Comparison of ENCODE assay signal across 8 cellular contexts in genomic region chr2:55052087-55053061, GRCh38. TPM values are rescaled to one million over a fixed set of nuclear protein-coding genes. Genes with fewer than 3 reads are reported as not detected.
DNase-seq lines count a peak whose midpoint lies in the region; ATAC-seq, FAIRE-seq and TF ChIP-seq lines count a peak whose summit lies in the region.

No MANE protein-coding gene starts in this region.

- TF ChIP-seq POLR2A in HepG2 (IDR thresholded peaks at IDR 0.05; ENCODE audit: insufficient read depth in 1 of 2, low read depth in 2 of 2, low read length in 2 of 2) = no peak
- TF ChIP-seq POLR2A in right lobe of liver (IDR thresholded peaks at IDR 0.05) = no peak

- H3K27me3 ChIP-seq in HepG2 (ENCODE audit: control insufficient read depth in 1 of 2, insufficient read depth in 2 of 2, low read length in 2 of 2) = no peaks in the 10 kb centered on the region; a peak in 1 of 5 replicates
- H3K27me3 ChIP-seq in right lobe of liver = no peaks in the 10 kb centered on the region
- no peaks in the 10 kb centered on the region for H3K27me3 ChIP-seq in iPS-20b (ENCODE audit: insufficient read depth, low read length)

- TF ChIP-seq RAD21 in HepG2 (CRISPR knock-in tag; IDR thresholded peaks at IDR 0.05) = no peak

- H3K4me1 Mint-ChIP-seq in T-cell = peaks cover 45 to 58% (median 45%) of the 10 kb centered on the region in 3 donors

- H3K36me3 Mint-ChIP-seq in T-cell = no peaks in the 10 kb centered on the region

- TF ChIP-seq CTCF in HepG2 (CRISPR knock-in tag; IDR thresholded peaks at IDR 0.05) (no peak), right lobe of liver (IDR thresholded peaks at IDR 0.05) (no peak)

- ATAC-seq in HepG2 (no peak), right lobe of liver (no peak), T-cell (replicated peaks in 1 of 4) (no peak), GM21423 (IDR thresholded peaks at IDR 0.05; ENCODE audit: unreplicated experiment) (no peak), GM19467 (IDR thresholded peaks at IDR 0.05; ENCODE audit: unreplicated experiment) (no peak)

- H4K20me1 ChIP-seq in HepG2 (ENCODE audit: insufficient read depth, low read length) = peaks cover 8% of the 10 kb centered on the region

- H3K9me3 Mint-ChIP-seq in T-cell = no peaks in the 10 kb centered on the region

- no peak overlapping the region for H3K27ac ChIP-seq in HepG2 (ENCODE audit: extremely low read length, insufficient read depth, low read length)
- H3K27ac ChIP-seq in right lobe of liver = no peak overlapping the region
- no peak overlapping the region for H3K27ac ChIP-seq in iPS-20b (ENCODE audit: low read length)

- H3K9ac ChIP-seq in HepG2 (ENCODE audit: insufficient read depth, low read depth, low read length) (no peak overlapping the region), iPS-20b (ENCODE audit: low read depth, low read length) (no peak overlapping the region)

- intact Hi-C loops in HepG2 (cut with micrococcal nuclease; ENCODE audit: unreplicated experiment) (loop anchor here (10.0 kb wide), 1 partner anchor 182 kb away; the partner anchor contains the start of genes CLHC1 and RPS27A), right lobe of liver (cut with DNase I) (no loop called here)

- H3K36me3 ChIP-seq in HepG2 (replicated peaks in 1 of 2; ENCODE audit: control insufficient read depth in 1 of 2, insufficient read depth in 2 of 2, low read length in 2 of 2) = no peaks in the 10 kb centered on the region
- no peaks in the 10 kb centered on the region for H3K36me3 ChIP-seq in right lobe of liver
- peaks cover 7% of the 10 kb centered on the region; the same call in 1 of the 2 replicates for H3K36me3 ChIP-seq in iPS-20b (ENCODE audit: insufficient read depth, low read depth, low read length)

- H3K79me2 ChIP-seq in HepG2 (ENCODE audit: insufficient read depth, low read length) = peaks cover 24% of the 10 kb centered on the region

- H3K27me3 Mint-ChIP-seq in T-cell = no peaks in the 10 kb centered on the region

- BruUV-seq in HepG2 (replicated peaks; lab: Mats Ljungman, UMichigan) = no TSS peak

- H3K4me3 ChIP-seq in HepG2 (replicated peaks in 1 of 3; ENCODE audit: insufficient read depth in 1 of 3, low read depth in 2 of 3, low read length in 3 of 3) = peak overlapping the region in 1 of 3 experiments; percentile 97; a peak in 2 of 6 replicates
- H3K4me3 ChIP-seq in right lobe of liver = no peak overlapping the region
- peak overlapping the region; percentile 69; the same call in 1 of the 2 replicates for H3K4me3 ChIP-seq in iPS-20b (ENCODE audit: low read length)

- POLR2A ChIA-PET in HepG2 (lab: Yijun Ruan, JAX) = interaction anchor here (0.9 to 2.6 kb wide), 3 partner anchors 40 to 180 kb away, joined by 3 to 16 read pairs (median 8); partner anchors contain the start of genes CLHC1 and RPS27A
- POLR2A ChIA-PET in T-cell (lab: Charles Lee) = interaction anchor here (0.6 to 1.0 kb wide), 3 partner anchors 19 to 82 kb away, joined by 3 to 4 read pairs (median 3); no protein-coding TSS in a partner anchor

- in situ Hi-C loops in HepG2 (cut with HindIII; ENCODE audit: extremely low pct_ligation_motif_present, low pct_unique_long_range_greater_than_20kb) = no loop called here

- WGBS in HepG2 (ENCODE audit: low lambda C conversion rate) = 82% methylated on average over 7 of the region's 7 CpGs
- WGBS in right lobe of liver (ENCODE audit: insufficient coverage, low coverage, low lambda C conversion rate, missing lambda C conversion rate) = 40% methylated on average over 7 of the region's 7 CpGs

- peak overlapping the region; percentile 85 to 88 for H3K27ac Mint-ChIP-seq in T-cell

- no peak for FAIRE-seq in HepG2 (lab: Jason Lieb, UNC)

- no peak for TF ChIP-seq EP300 in HepG2 (IDR thresholded peaks at IDR 0.05; ENCODE audit: low read depth in 2 of 2, low read length in 2 of 2)
- no peak for TF ChIP-seq EP300 in HepG2 (CRISPR knock-in tag; IDR thresholded peaks at IDR 0.05; ENCODE audit: borderline replicate concordance)

- H2AFZ ChIP-seq in HepG2 (ENCODE audit: low read length) = no peak overlapping the region

- H3K9me3 ChIP-seq in HepG2 (ENCODE audit: low read length) (no peaks in the 10 kb centered on the region), right lobe of liver (no peaks in the 10 kb centered on the region), iPS-20b (ENCODE audit: insufficient read depth, low read depth, low read length) (no peaks in the 10 kb centered on the region)

- peak overlapping the region; percentile 17 to 89 (median 18) for H3K4me3 Mint-ChIP-seq in T-cell

- DNase-seq in HepG2 (ENCODE audit: low spot score) (no peak), right lobe of liver (no peak), T-cell (no peak), NCI-H2029 (lab: John Stamatoyannopoulos, UW) (no peak)
- DNase-seq in stimulated activated CD4-positive, alpha-beta T cell treated with anti-CD3 and anti-CD28 coated beads, Interleukin-2, amount 100 ng/mL, for 24 hours = no peak

- peak overlapping the region; percentile 88; the same call in 1 of the 2 replicates for H3K4me2 ChIP-seq in HepG2 (ENCODE audit: low read depth, low read length)

- H3K4me1 ChIP-seq in HepG2 (ENCODE audit: insufficient read depth, low read length) (peaks cover 21% of the 10 kb centered on the region), right lobe of liver (peaks cover 0 to 10% (median 0%) of the 10 kb centered on the region in 4 donors), iPS-20b (ENCODE audit: insufficient read depth, low read length) (peaks cover 20% of the 10 kb centered on the region)

- CTCF ChIA-PET in HepG2 (lab: Yijun Ruan, JAX; ENCODE audit: low intra/inter-chr PET ratio, low total read pairs) = no interaction called here
- CTCF ChIA-PET in T-cell (lab: Charles Lee) = interaction anchor here in 1 of 2 donors (1.7 kb wide), 1 partner anchor 18 kb away, joined by 7 read pairs; no protein-coding TSS in a partner anchor

TF ChIP-seq in HepG2, 621 proteins besides CTCF, POLR2A, EP300 and RAD21 (continues in another document):
- TF ChIP-seq GABPA (IDR thresholded peaks at IDR 0.05; ENCODE audit: low read depth, low read length) = no peak
- peak; percentile 23; the same call in 1 of the 2 replicates for TF ChIP-seq GABPA (CRISPR knock-in tag; IDR thresholded peaks at IDR 0.05; ENCODE audit: low read depth)
- TF ChIP-seq HNRNPK (IDR thresholded peaks at IDR 0.05; ENCODE audit: low read depth, low read length, poor library complexity, severe bottlenecking) = peak; percentile 44
- TF ChIP-seq ZNF614 (CRISPR knock-in tag; IDR thresholded peaks at IDR 0.05; ENCODE audit: borderline replicate concordance) = no peak
- TF ChIP-seq MTF1 (CRISPR knock-in tag; IDR thresholded peaks at IDR 0.05) = no peak
- no peak for TF ChIP-seq ZNF616 (CRISPR knock-in tag; IDR thresholded peaks at IDR 0.05; ENCODE audit: low read depth)
- 0 out of 2 replicates have a peak, but pooled peaks have one; percentile 57 for TF ChIP-seq ELF3 (CRISPR knock-in tag; IDR thresholded peaks at IDR 0.05)
- TF ChIP-seq, protein P1, sequence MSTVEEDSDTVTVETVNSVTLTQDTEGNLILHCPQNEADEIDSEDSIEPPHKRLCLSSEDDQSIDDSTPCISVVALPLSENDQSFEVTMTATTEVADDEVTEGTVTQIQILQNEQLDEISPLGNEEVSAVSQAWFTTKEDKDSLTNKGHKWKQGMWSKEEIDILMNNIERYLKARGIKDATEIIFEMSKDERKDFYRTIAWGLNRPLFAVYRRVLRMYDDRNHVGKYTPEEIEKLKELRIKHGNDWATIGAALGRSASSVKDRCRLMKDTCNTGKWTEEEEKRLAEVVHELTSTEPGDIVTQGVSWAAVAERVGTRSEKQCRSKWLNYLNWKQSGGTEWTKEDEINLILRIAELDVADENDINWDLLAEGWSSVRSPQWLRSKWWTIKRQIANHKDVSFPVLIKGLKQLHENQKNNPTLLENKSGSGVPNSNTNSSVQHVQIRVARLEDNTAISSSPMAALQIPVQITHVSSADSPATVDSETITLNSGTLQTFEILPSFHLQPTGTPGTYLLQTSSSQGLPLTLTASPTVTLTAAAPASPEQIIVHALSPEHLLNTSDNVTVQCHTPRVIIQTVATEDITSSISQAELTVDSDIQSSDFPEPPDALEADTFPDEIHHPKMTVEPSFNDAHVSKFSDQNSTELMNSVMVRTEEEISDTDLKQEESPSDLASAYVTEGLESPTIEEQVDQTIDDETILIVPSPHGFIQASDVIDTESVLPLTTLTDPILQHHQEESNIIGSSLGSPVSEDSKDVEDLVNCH (CRISPR knock-in tag; IDR thresholded peaks at IDR 0.05) = no peak

RNA-seq across cellular contexts. Expression of gene RTN4, which starts 2.1 kb away (rescaled TPM):
- total RNA-seq in HepG2 (2016; rRNA removed; fragmentation: Illumina TruSeq; extraction: Trizol) (67.4 and 98.4 TPM in 2 replicates), right lobe of liver (100 to 1,000 TPM; 126 to 195 (median 177) TPM), T-cell (10 to 100 TPM; 66.3 to 77.1 (median 75.4) TPM)
- 113 and 115 TPM in 2 replicates for total RNA-seq in HepG2 (2016; cell fraction: cytosol; rRNA removed; fragmentation: Illumina TruSeq; extraction: Trizol; ENCODE audit: low read depth)
- 65.4 and 98.8 TPM in 2 replicates for total RNA-seq in HepG2 (2016; cell fraction: insoluble cytoplasmic fraction; rRNA removed; fragmentation: Illumina TruSeq; extraction: Trizol)
- total RNA-seq in HepG2 (2016; cell fraction: membrane; rRNA removed; fragmentation: Illumina TruSeq; extraction: Trizol) = 63.8 and 71.5 TPM in 2 replicates
- 135 and 150 TPM in 2 replicates for total RNA-seq in HepG2 (2016; cell fraction: nucleus; rRNA removed; fragmentation: Illumina TruSeq; extraction: Trizol)
- polyA plus RNA-seq in HepG2 (2011; rRNA removed) = 100 and 133 TPM in 2 replicates
- 56.6 and 89.3 TPM in 2 replicates for polyA plus RNA-seq in HepG2 (2011; cell fraction: cytosol; rRNA removed)
- 46.6 and 69.0 TPM in 2 replicates for polyA plus RNA-seq in HepG2 (2011; cell fraction: nucleus; rRNA removed)
- 176 and 196 TPM in 2 replicates for polyA plus RNA-seq in HepG2 (2012)
- polyA plus RNA-seq in HepG2 (2016; cell fraction: cytosol; fragmentation: Illumina TruSeq; extraction: Trizol; ENCODE audit: low read depth) = 25.4 and 26.1 TPM in 2 replicates
- polyA plus RNA-seq in HepG2 (2016; cell fraction: insoluble cytoplasmic fraction; fragmentation: Illumina TruSeq; extraction: Trizol; ENCODE audit: low read depth) = 104 and 116 TPM in 2 replicates
- polyA plus RNA-seq in HepG2 (2016; cell fraction: membrane; fragmentation: Illumina TruSeq; extraction: Trizol; ENCODE audit: low read depth) = 56.9 and 65.1 TPM in 2 replicates
- polyA plus RNA-seq in HepG2 (2016; cell fraction: nucleus; fragmentation: Illumina TruSeq; extraction: Trizol; ENCODE audit: insufficient read depth, low read depth) = 271 and 279 TPM in 2 replicates
- polyA minus RNA-seq in HepG2 (2011; rRNA and poly(A)+ RNA removed; ENCODE audit: low replicate concordance) = 71.7 and 98.5 TPM in 2 replicates
- polyA minus RNA-seq in HepG2 (2011; cell fraction: cytosol; rRNA and poly(A)+ RNA removed) = 85.3 and 110 TPM in 2 replicates
- 103 and 105 TPM in 2 replicates for polyA minus RNA-seq in HepG2 (2011; cell fraction: nucleus; rRNA and poly(A)+ RNA removed)
